In the genomic region with DNA sequence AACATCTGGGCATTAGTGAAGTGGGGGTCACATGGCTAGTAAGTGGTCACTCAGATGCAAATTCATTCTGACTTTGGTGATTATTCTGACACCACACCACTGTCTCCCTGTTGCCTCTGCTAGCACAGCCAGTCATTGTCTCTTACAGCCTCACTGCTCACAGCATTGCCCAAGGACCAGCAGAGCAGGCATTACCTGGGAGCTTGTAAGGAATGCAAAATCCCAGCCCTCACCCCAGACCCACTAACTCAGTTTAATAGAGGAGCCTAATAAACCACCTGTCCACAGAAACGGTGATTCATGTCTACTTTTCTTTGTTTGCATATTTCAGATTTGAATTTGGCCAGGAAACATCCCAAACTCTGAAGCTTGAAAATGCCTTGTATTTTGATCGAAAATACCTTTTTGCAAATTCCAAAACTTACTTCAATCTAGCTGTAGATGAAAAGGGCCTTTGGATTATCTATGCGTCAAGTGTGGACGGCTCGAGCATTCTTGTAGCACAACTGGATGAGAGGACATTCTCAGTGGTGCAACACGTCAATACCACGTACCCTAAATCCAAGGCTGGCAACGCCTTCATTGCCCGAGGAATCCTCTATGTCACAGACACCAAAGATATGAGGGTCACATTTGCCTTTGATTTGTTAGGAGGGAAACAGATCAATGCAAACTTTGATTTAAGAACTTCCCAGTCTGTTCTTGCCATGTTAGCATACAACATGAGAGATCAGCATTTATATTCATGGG, we compare ENCODE assay signal across 17 cellular contexts.
"Had no signal": no experiment of that assay in that cellular context is flagged by ENCODE, and none has a peak within 500 bp of the region (broad histone marks: within the 10 kb centered on the region; RNA-seq: fewer than 3 reads in every experiment).

No MANE protein-coding gene starts in this region.

- ATAC-seq: Right ventricle myocardium inferior, T-cell had no signal

- H3K9me3 Mint-ChIP-seq: activated CD4-positive, alpha-beta memory T cell treated with anti-CD3 and anti-CD28 coated beads, Interleukin-2, amount 10 ng/mL, durations not matched to agents 7 days and 5 days; activated CD4-positive, alpha-beta T cell treated with anti-CD3 and anti-CD28 coated beads, Interleukin-2, amount 10 ng/mL, durations not matched to agents 7 days and 5 days; activated naive CD8-positive, alpha-beta T cell treated with anti-CD3 and anti-CD28 coated beads, Interleukin-2, amount 10 ng/mL, durations not matched to agents 7 days and 5 days; T-cell had no signal

- H3K36me3 Mint-ChIP-seq: activated naive CD8-positive, alpha-beta T cell treated with anti-CD3 and anti-CD28 coated beads, Interleukin-2, amount 10 ng/mL, durations not matched to agents 7 days and 5 days; T-cell had no signal

- DNase-seq: activated CD4-positive, alpha-beta memory T cell treated with anti-CD3 and anti-CD28 coated beads, Interleukin-2, amount 10 ng/mL, durations not matched to agents 7 days and 5 days; activated CD4-positive, alpha-beta T cell treated with anti-CD3 and anti-CD28 coated beads, Interleukin-2, amount 10 ng/mL, durations not matched to agents 7 days and 5 days; activated CD4-positive, CD25-positive, alpha-beta regulatory T cell; activated CD8-positive, alpha-beta memory T cell treated with anti-CD3 and anti-CD28 coated beads, Interleukin-2, amount 50 U/mL, for 48 hours; activated naive CD4-positive, alpha-beta T cell treated with anti-CD3 and anti-CD28 coated beads, Interleukin-2, amount 50 U/mL, for 16 hours; activated naive CD8-positive, alpha-beta T cell treated with anti-CD3 and anti-CD28 coated beads, Interleukin-2, amount 10 ng/mL, durations not matched to agents 7 days and 5 days; activated T-cell treated with anti-CD3 and anti-CD28 coated beads, Interleukin-2, amount 50 U/mL, for 1 hour; NCI-H1092; NCI-H1930; NCI-H774; T-cell; T-helper 2 cell; T1000 had no signal

- H3K27ac ChIP-seq: adrenal gland, breast epithelium, SK-N-MC had no signal

- H3K27me3 ChIP-seq: adrenal gland, breast epithelium had no signal

- H3K4me1 ChIP-seq: adrenal gland, breast epithelium had no signal

- H3K4me3 Mint-ChIP-seq: activated CD4-positive, alpha-beta memory T cell treated with anti-CD3 and anti-CD28 coated beads, Interleukin-2, amount 10 ng/mL, durations not matched to agents 7 days and 5 days; activated CD4-positive, alpha-beta T cell treated with anti-CD3 and anti-CD28 coated beads, Interleukin-2, amount 10 ng/mL, durations not matched to agents 7 days and 5 days; activated naive CD8-positive, alpha-beta T cell treated with anti-CD3 and anti-CD28 coated beads, Interleukin-2, amount 10 ng/mL, durations not matched to agents 7 days and 5 days; T-cell had no signal

- H3K9me3 ChIP-seq: adrenal gland, breast epithelium had no signal

- H3K27ac Mint-ChIP-seq: activated CD4-positive, alpha-beta memory T cell treated with anti-CD3 and anti-CD28 coated beads, Interleukin-2, amount 10 ng/mL, durations not matched to agents 7 days and 5 days; activated CD4-positive, alpha-beta T cell treated with anti-CD3 and anti-CD28 coated beads, Interleukin-2, amount 10 ng/mL, durations not matched to agents 7 days and 5 days; activated naive CD8-positive, alpha-beta T cell treated with anti-CD3 and anti-CD28 coated beads, Interleukin-2, amount 10 ng/mL, durations not matched to agents 7 days and 5 days; T-cell had no signal

- H3K4me1 Mint-ChIP-seq: activated CD4-positive, alpha-beta memory T cell treated with anti-CD3 and anti-CD28 coated beads, Interleukin-2, amount 10 ng/mL, durations not matched to agents 7 days and 5 days; activated CD4-positive, alpha-beta T cell treated with anti-CD3 and anti-CD28 coated beads, Interleukin-2, amount 10 ng/mL, durations not matched to agents 7 days and 5 days; activated naive CD8-positive, alpha-beta T cell treated with anti-CD3 and anti-CD28 coated beads, Interleukin-2, amount 10 ng/mL, durations not matched to agents 7 days and 5 days; T-cell had no signal
